In genomic region chr3:194474675-194475074, GRCh38 we compare ENCODE assay signal across 25 cellular contexts. TPM values are rescaled to one million over a fixed set of nuclear protein-coding genes. Genes with fewer than 3 reads are reported as not detected.
A peak's percentile ranks its signal among the peaks of the same experiment; 100 is the strongest.
DNase-seq lines count a peak whose midpoint lies in the region; ATAC-seq and TF ChIP-seq lines count a peak whose summit lies in the region.
"Had no signal": no experiment of that assay in that cellular context is flagged by ENCODE, and none has a peak within 500 bp of the region (broad histone marks: within the 10 kb centered on the region; RNA-seq: fewer than 3 reads in every experiment).

No MANE protein-coding gene starts in this region.

- H2AFZ ChIP-seq in SK-N-SH (ENCODE audit: low read depth) = no peak overlapping the region

- H3K27ac Mint-ChIP-seq in CD8-positive, alpha-beta T cell = peak overlapping the region; percentile 9
- peak overlapping the region; percentile 8 for H3K27ac Mint-ChIP-seq in activated B cell treated with CpG ODN at 0.5 μM for 24 hours
- H3K27ac Mint-ChIP-seq: activated CD4-positive, alpha-beta memory T cell treated with anti-CD3 and anti-CD28 coated beads for 36 hours; stimulated activated naive CD8-positive, alpha-beta T cell treated with anti-CD3 and anti-CD28 coated beads, Interleukin-15, Interleukin-2, amounts not matched to agents 100 ng/mL and 50 ng/mL, for 24 hours had no signal

- TF ChIP-seq EP300 in SK-N-SH (IDR thresholded peaks at IDR 0.05; ENCODE audit: borderline replicate concordance in 1 of 2, low read depth in 1 of 2, low read length in 1 of 2) = no peak

- peak overlapping the region in 1 of 2 experiments; percentile 56; a peak in 2 of 4 replicates for H3K27ac ChIP-seq in SK-N-SH (ENCODE audit: low read depth in 2 of 2, low read length in 1 of 2)
- no peak overlapping the region for H3K27ac ChIP-seq in CD8-positive, alpha-beta T cell (ENCODE audit: low read depth, low read length)
- H3K27ac ChIP-seq: 22Rv1, colonic mucosa, esophagus muscularis mucosa, thyroid gland, vagina had no signal

- no peaks in the 10 kb centered on the region for H3K36me3 Mint-ChIP-seq in CD8-positive, alpha-beta T cell
- H3K36me3 Mint-ChIP-seq in activated B cell treated with CpG ODN at 0.5 μM for 24 hours (ENCODE audit: low read depth) = peaks cover 1% of the 10 kb centered on the region
- H3K36me3 Mint-ChIP-seq: CD8-positive, alpha-beta memory T cell; naive thymus-derived CD8-positive, alpha-beta T cell had no signal

- no peak for DNase-seq in SK-N-SH
- DNase-seq in CD8-positive, alpha-beta T cell = no peak
- DNase-seq in activated B cell treated with CpG ODN at 0.5 μM for 24 hours = no peak
- DNase-seq in fibroblast of pulmonary artery (ENCODE audit: low read depth) = no peak
- no peak for DNase-seq in GM10266 (ENCODE audit: extremely low spot score)
- no peak for DNase-seq in foreskin melanocyte
- DNase-seq: activated CD4-positive, alpha-beta memory T cell treated with anti-CD3 and anti-CD28 coated beads for 36 hours; activated gamma-delta T cell treated with Interleukin-2 at 50 U/mL for 16 hours; amygdala; CD8-positive, alpha-beta memory T cell; colonic mucosa; DMS153; islet precursor cell; naive thymus-derived CD8-positive, alpha-beta T cell; occipital lobe; OCI-M1; SHP77 treated with DMSO at 0.1 percent for 48 hours; thyroid gland had no signal

- peaks cover 21 to 49% of the 10 kb centered on the region in 2 experiments for H3K36me3 ChIP-seq in SK-N-SH (replicated peaks in 1 of 2; ENCODE audit: control insufficient read depth in 1 of 2, insufficient read depth in 2 of 2, low read length in 1 of 2)
- no peaks in the 10 kb centered on the region for H3K36me3 ChIP-seq in CD8-positive, alpha-beta T cell (ENCODE audit: insufficient read depth, low read length)
- H3K36me3 ChIP-seq: colonic mucosa, thyroid gland had no signal

- POLR2A ChIA-PET in SK-N-SH (lab: Yijun Ruan, JAX) (no interaction called here), activated B cell treated with CpG ODN at 0.5 μM for 24 hours (lab: Charles Lee) (interaction anchor here (1.0 kb wide), 1 partner anchor 109 kb away, joined by 3 read pairs; no protein-coding TSS in a partner anchor)
- POLR2A ChIA-PET in CD8-positive, alpha-beta T cell (lab: Charles Lee) = interaction anchor here (0.5 to 1.5 kb wide), 2 partner anchors 12 to 106 kb away, joined by 3 read pairs; partner anchors contain the start of gene ATP13A3

- H3K4me1 Mint-ChIP-seq in CD8-positive, alpha-beta T cell (ENCODE audit: low read depth) = peaks cover 10% of the 10 kb centered on the region
- peaks cover 3% of the 10 kb centered on the region for H3K4me1 Mint-ChIP-seq in activated B cell treated with CpG ODN at 0.5 μM for 24 hours

- H3K9me3 Mint-ChIP-seq in CD8-positive, alpha-beta T cell = no peaks in the 10 kb centered on the region
- H3K9me3 Mint-ChIP-seq in activated B cell treated with CpG ODN at 0.5 μM for 24 hours = no peaks in the 10 kb centered on the region
- H3K9me3 Mint-ChIP-seq: activated CD4-positive, alpha-beta memory T cell treated with anti-CD3 and anti-CD28 coated beads for 36 hours; CD8-positive, alpha-beta memory T cell; naive thymus-derived CD8-positive, alpha-beta T cell; stimulated activated naive CD8-positive, alpha-beta T cell treated with anti-CD3 and anti-CD28 coated beads, Interleukin-15, Interleukin-2, amounts not matched to agents 100 ng/mL and 50 ng/mL, for 24 hours had no signal

- H3K9me2 ChIP-seq in SK-N-SH = no peaks in the 10 kb centered on the region

- no peak overlapping the region for H3K4me3 Mint-ChIP-seq in CD8-positive, alpha-beta T cell
- no peak overlapping the region for H3K4me3 Mint-ChIP-seq in activated B cell treated with CpG ODN at 0.5 μM for 24 hours
- H3K4me3 Mint-ChIP-seq: activated CD4-positive, alpha-beta memory T cell treated with anti-CD3 and anti-CD28 coated beads for 36 hours; CD8-positive, alpha-beta memory T cell; stimulated activated naive CD8-positive, alpha-beta T cell treated with anti-CD3 and anti-CD28 coated beads, Interleukin-15, Interleukin-2, amounts not matched to agents 100 ng/mL and 50 ng/mL, for 24 hours had no signal

- intact Hi-C loops in CD8-positive, alpha-beta T cell (cut with DNase I, micrococcal nuclease) = loop anchor here in 1 of 2 experiments (5.0 kb wide), 1 partner anchor 788 kb away; no protein-coding TSS in a partner anchor
- intact Hi-C loops in activated B cell treated with CpG ODN at 0.5 μM for 24 hours (cut with micrococcal nuclease) = no loop called here

- TF ChIP-seq RAD21 in SK-N-SH (IDR thresholded peaks at IDR 0.05; ENCODE audit: low read length) = no peak

- peaks cover 4 to 48% of the 10 kb centered on the region in 2 experiments; a peak in 3 of 4 replicates for H3K4me1 ChIP-seq in SK-N-SH (ENCODE audit: control insufficient read depth in 1 of 2, insufficient read depth in 2 of 2, low read depth in 1 of 2, low read length in 1 of 2)
- peaks cover under 1% of the 10 kb centered on the region for H3K4me1 ChIP-seq in CD8-positive, alpha-beta T cell (ENCODE audit: insufficient read depth, low read length)
- H3K4me1 ChIP-seq: colonic mucosa had no signal

- WGBS in SK-N-SH (ENCODE audit: low lambda C conversion rate) = 92% methylated on average over 7 of the region's 7 CpGs

- H3K4me3 ChIP-seq in SK-N-SH (ENCODE audit: low read depth in 2 of 2, low read length in 1 of 2) (no peak overlapping the region; a peak in 1 of 4 replicates), fibroblast of pulmonary artery (replicated peaks; ENCODE audit: low read depth, low read length) (peak overlapping the region; percentile 8)
- H3K4me3 ChIP-seq in CD8-positive, alpha-beta T cell (ENCODE audit: low read depth, low read length) = no peak overlapping the region
- H3K4me3 ChIP-seq: colonic mucosa, esophagus muscularis mucosa, HAP-1, thyroid gland, vagina had no signal

- H3K27me3 Mint-ChIP-seq in CD8-positive, alpha-beta T cell (ENCODE audit: low read depth) = no peaks in the 10 kb centered on the region
- no peaks in the 10 kb centered on the region for H3K27me3 Mint-ChIP-seq in activated B cell treated with CpG ODN at 0.5 μM for 24 hours
- H3K27me3 Mint-ChIP-seq: activated CD4-positive, alpha-beta memory T cell treated with anti-CD3 and anti-CD28 coated beads for 36 hours; CD8-positive, alpha-beta memory T cell; naive thymus-derived CD8-positive, alpha-beta T cell; stimulated activated naive CD8-positive, alpha-beta T cell treated with anti-CD3 and anti-CD28 coated beads, Interleukin-15, Interleukin-2, amounts not matched to agents 100 ng/mL and 50 ng/mL, for 24 hours had no signal

- H4K20me1 ChIP-seq in SK-N-SH (ENCODE audit: insufficient read depth) = peaks cover 24% of the 10 kb centered on the region

- TF ChIP-seq CTCF in SK-N-SH (IDR thresholded peaks at IDR 0.05) (no peak), activated B cell treated with CpG ODN at 0.5 μM for 24 hours (IDR thresholded peaks at IDR 0.05) (no peak), fibroblast of pulmonary artery (IDR thresholded peaks at IDR 0.05; ENCODE audit: low read length, missing control alignments) (no peak), GM10266 (IDR thresholded peaks at IDR 0.05; ENCODE audit: control insufficient read depth, insufficient read depth, low read depth, missing control alignments) (no peak)
- no peak for TF ChIP-seq CTCF in CD8-positive, alpha-beta T cell (IDR thresholded peaks at IDR 0.05)

- H3K9me3 ChIP-seq in SK-N-SH = no peaks in the 10 kb centered on the region
- H3K9me3 ChIP-seq in CD8-positive, alpha-beta T cell (ENCODE audit: low read length) = no peaks in the 10 kb centered on the region
- H3K9me3 ChIP-seq: colonic mucosa, esophagus muscularis mucosa, HAP-1, thyroid gland, vagina had no signal

- peaks cover 42% of the 10 kb centered on the region for H3F3A ChIP-seq in SK-N-SH (replicated peaks; ENCODE audit: insufficient read depth)

- ATAC-seq in SK-N-SH treated with all-trans-retinoic acid at 6 μM for 48 hours = no peak
- ATAC-seq in CD8-positive, alpha-beta T cell = no peak
- no peak for ATAC-seq in activated B cell treated with CpG ODN at 0.5 μM for 24 hours (ENCODE audit: low read depth)
- ATAC-seq in HG03196 (IDR thresholded peaks at IDR 0.05; ENCODE audit: unreplicated experiment) = no peak
- ATAC-seq: naive thymus-derived CD8-positive, alpha-beta T cell had no signal

- H3K27me3 ChIP-seq in SK-N-SH (ENCODE audit: insufficient read depth) = no peaks in the 10 kb centered on the region
- H3K27me3 ChIP-seq in CD8-positive, alpha-beta T cell (ENCODE audit: insufficient read depth, low read length) = no peaks in the 10 kb centered on the region
- H3K27me3 ChIP-seq: colonic mucosa, esophagus muscularis mucosa, thyroid gland, vagina had no signal

- H3K79me2 ChIP-seq in SK-N-SH (ENCODE audit: insufficient read depth) = peaks cover 99% of the 10 kb centered on the region

- H3K9ac ChIP-seq in SK-N-SH = no peak overlapping the region

- CTCF ChIA-PET in SK-N-SH (lab: Yijun Ruan, JAX) (interaction anchor here (0.8 to 6.8 kb wide), 9 partner anchors 9 to 197 kb away, joined by 3 to 64 read pairs (median 4); partner anchors contain the start of gene LSG1), activated B cell treated with CpG ODN at 0.5 μM for 24 hours (lab: Charles Lee) (interaction anchor here (0.7 to 6.0 kb wide), 7 partner anchors 9 to 120 kb away, joined by 3 to 93 read pairs (median 4); no protein-coding TSS in a partner anchor)
- CTCF ChIA-PET in CD8-positive, alpha-beta T cell (lab: Charles Lee) = interaction anchor here (1.2 to 5.9 kb wide), 5 partner anchors 23 to 119 kb away, joined by 3 to 55 read pairs (median 4); no protein-coding TSS in a partner anchor

- peak overlapping the region; percentile 17; the same call in 1 of the 2 replicates for H3K4me2 ChIP-seq in SK-N-SH

TF ChIP-seq in SK-N-SH, 30 proteins besides CTCF, POLR2A, EP300 and RAD21 (continues in another document):
- TF ChIP-seq CHD2 (IDR thresholded peaks at IDR 0.05; ENCODE audit: low read length, partially characterized antibody) (no peak), NFIC (IDR thresholded peaks at IDR 0.05; ENCODE audit: borderline replicate concordance) (no peak)

TF ChIP-seq in SK-N-SH treated with all-trans-retinoic acid at 6 μM for 48 hours, 23 proteins besides CTCF, POLR2A, EP300 and RAD21 (continues in another document):
- TF ChIP-seq CSDC2 (CRISPR knock-in tag; IDR thresholded peaks at IDR 0.05) = no peak
- no peak for TF ChIP-seq GLIS3 (CRISPR knock-in tag; IDR thresholded peaks at IDR 0.05)

RNA-seq across cellular contexts. Expression of gene ATP13A3, which starts 12.1 kb away (rescaled TPM):
- 48.2 and 67.2 TPM in 2 replicates for polyA plus RNA-seq in SK-N-SH (2012; rRNA removed)
- polyA plus RNA-seq in SK-N-SH (2012; cell fraction: cytosol; rRNA removed) = 84.5 and 91.7 TPM in 2 replicates
- 31.0 and 73.2 TPM in 2 replicates for polyA plus RNA-seq in SK-N-SH (2012; cell fraction: nucleus; rRNA removed)
- 10 to 100 TPM; 50.2 to 52.8 TPM for total RNA-seq in CD8-positive, alpha-beta T cell
- 79.8 and 91.9 TPM in 2 replicates for total RNA-seq in activated B cell treated with CpG ODN at 0.5 μM for 24 hours
